ENCODE assay signal across 15 cellular contexts in genomic region chr3:195892105-195892354, GRCh38. TPM values are rescaled to one million over a fixed set of nuclear protein-coding genes. Genes with fewer than 3 reads are reported as not detected.
DNase-seq lines count a peak whose midpoint lies in the region; ATAC-seq, FAIRE-seq and TF ChIP-seq lines count a peak whose summit lies in the region.
"Had no signal": no experiment of that assay in that cellular context is flagged by ENCODE, and none has a peak within 500 bp of the region (broad histone marks: within the 10 kb centered on the region; RNA-seq: fewer than 3 reads in every experiment).

No MANE protein-coding gene starts in this region.

- in situ Hi-C loops in gastrocnemius medialis (cut with MboI; ENCODE audit: low sequenced_read_pairs in 4 of 4) = loop anchor here in 2 of 4 donors (5.0 kb wide), 1 partner anchor 35 kb away; no protein-coding TSS in a partner anchor

- no peak for DNase-seq in AG04450 (ENCODE audit: low read depth, low spot score)
- DNase-seq in ascending aorta (ENCODE audit: low spot score in 2 of 2) = no peak
- no peak for DNase-seq in left lobe of liver (ENCODE audit: low spot score)
- DNase-seq in gastrocnemius medialis = peak in 1 of 2 donors; percentile 34
- DNase-seq in H4 (ENCODE audit: low spot score) = no peak
- no peak for DNase-seq in GM12892 (ENCODE audit: insufficient read length)
- DNase-seq in head of caudate nucleus = no peak
- DNase-seq in NK-92 (lab: John Stamatoyannopoulos, UW; ENCODE audit: unreplicated experiment) = no peak
- DNase-seq: activated CD4-positive, alpha-beta T cell treated with anti-CD3 and anti-CD28 coated beads, Interleukin-2, amount 10 ng/mL, durations not matched to agents 7 days and 5 days; DND-41; KBM-7; NCI-H1930; T-helper 2 cell had no signal

- intact Hi-C loops in ascending aorta (cut with DNase I) = loop anchor here (10.0 kb wide), 1 partner anchor 1757 kb away; the partner anchor contains the start of gene HES1
- intact Hi-C loops in gastrocnemius medialis (cut with DNase I; ENCODE audit: low total_unique reads) = no loop called here
- intact Hi-C loops in head of caudate nucleus (cut with DNase I) = no loop called here

- no peak for TF ChIP-seq POLR2A in gastrocnemius medialis (IDR thresholded peaks at IDR 0.05)
- TF ChIP-seq POLR2A in GM12892 (IDR thresholded peaks at IDR 0.05; ENCODE audit: low read depth, low read length) = no peak

- no peak for FAIRE-seq in GM12892 (lab: Jason Lieb, UNC)
- FAIRE-seq: keratinocyte had no signal

- no peak for TF ChIP-seq CTCF in AG04450 (IDR thresholded peaks at IDR 0.05; ENCODE audit: low read depth, low read length)
- no peak for TF ChIP-seq CTCF in ascending aorta (IDR thresholded peaks at IDR 0.05)
- no peak for TF ChIP-seq CTCF in gastrocnemius medialis (IDR thresholded peaks at IDR 0.05 in 4 of 5, conservative IDR thresholded peaks at IDR 0.05 in 1 of 5)

- CTCF ChIA-PET in AG04450 (lab: Charles Lee) = interaction anchor here (0.8 to 7.1 kb wide), 4 partner anchors 21 to 38 kb away, joined by 5 to 143 read pairs (median 116); no protein-coding TSS in a partner anchor

- H3K4me1 ChIP-seq in ascending aorta (peaks cover 18 to 53% of the 10 kb centered on the region in 2 donors), gastrocnemius medialis (peaks cover 72 to 93% of the 10 kb centered on the region in 2 donors)

- H3K27me3 ChIP-seq in AG04450 (ENCODE audit: control insufficient read depth, insufficient read depth, low read length) (no peaks in the 10 kb centered on the region), ascending aorta (no peaks in the 10 kb centered on the region), gastrocnemius medialis (no peaks in the 10 kb centered on the region)

- H3K9me3 ChIP-seq in AG04450 (ENCODE audit: control insufficient read depth, insufficient read depth, low read length) (no peaks in the 10 kb centered on the region; the same call in 1 of the 2 replicates), ascending aorta (no peaks in the 10 kb centered on the region), gastrocnemius medialis (no peaks in the 10 kb centered on the region)

- POLR2A ChIA-PET in AG04450 (lab: Yijun Ruan, JAX) = no interaction called here

- H3K4me3 ChIP-seq in AG04450 (ENCODE audit: low read depth, low read length) = peak overlapping the region; percentile 37; the same call in 1 of the 2 replicates
- H3K4me3 ChIP-seq in ascending aorta = peak overlapping the region; percentile 50 to 64
- H3K4me3 ChIP-seq in gastrocnemius medialis = peak overlapping the region; percentile 40 to 54 (median 50)

- H3K36me3 ChIP-seq in ascending aorta = peaks cover 0 to 5% of the 10 kb centered on the region in 2 donors
- no peaks in the 10 kb centered on the region for H3K36me3 ChIP-seq in gastrocnemius medialis

- H3K27ac ChIP-seq in AG04450 (ENCODE audit: low read depth, low read length) (no peak overlapping the region), ascending aorta (peak overlapping the region; percentile 94 to 98), gastrocnemius medialis (peak overlapping the region; percentile 91 to 99 (median 92))

- ATAC-seq in left lobe of liver (peak; percentile 0), gastrocnemius medialis (no peak)
- ATAC-seq: esophagus mucosa had no signal

RNA-seq across cellular contexts. Expression of gene TNK2, which starts 16.3 kb away (rescaled TPM):
- polyA plus RNA-seq in AG04450 (2011; rRNA removed) = 2.7 and 4.4 TPM in 2 replicates
- polyA minus RNA-seq in AG04450 (2011; rRNA and poly(A)+ RNA removed) = 5.4 and 9.1 TPM in 2 replicates
- total RNA-seq in ascending aorta (164 TPM), left lobe of liver (55.2 TPM), gastrocnemius medialis (10 to 100 TPM; 40.5 to 54.0 (median 49.3) TPM)
- total RNA-seq in H4 (2014; rRNA removed; shearing (Covaris generic)) = 3.7 and 6.4 TPM in 2 replicates
- polyA plus RNA-seq in GM12892 (2012; ENCODE audit: missing spikeins) = 9.3 TPM
